ENCODE assay signal across 8 cellular contexts in genomic region chr2:100588071-100588786, GRCh38. TPM values are rescaled to one million over a fixed set of nuclear protein-coding genes. Genes with fewer than 3 reads are reported as not detected.
A peak's percentile ranks its signal among the peaks of the same experiment; 100 is the strongest.
DNase-seq lines count a peak whose midpoint lies in the region; ATAC-seq lines count a peak whose summit lies in the region.

No MANE protein-coding gene starts in this region.

- peaks cover 50% of the 10 kb centered on the region for H3K4me1 Mint-ChIP-seq in activated CD8-positive, alpha-beta memory T cell treated with anti-CD3 and anti-CD28 coated beads, Interleukin-2, amount 10 ng/mL, durations not matched to agents 7 days and 5 days

- H3K4me3 Mint-ChIP-seq in activated CD8-positive, alpha-beta memory T cell treated with anti-CD3 and anti-CD28 coated beads, Interleukin-2, amount 10 ng/mL, durations not matched to agents 7 days and 5 days, result peak overlapping the region; percentile 1

- peaks cover 9% of the 10 kb centered on the region for H3K36me3 Mint-ChIP-seq in activated CD8-positive, alpha-beta memory T cell treated with anti-CD3 and anti-CD28 coated beads, Interleukin-2, amount 10 ng/mL, durations not matched to agents 7 days and 5 days

- peaks cover 3% of the 10 kb centered on the region for H3K27me3 Mint-ChIP-seq in activated CD8-positive, alpha-beta memory T cell treated with anti-CD3 and anti-CD28 coated beads, Interleukin-2, amount 10 ng/mL, durations not matched to agents 7 days and 5 days

- peak; percentile 54 for ATAC-seq in GM18499 (IDR thresholded peaks at IDR 0.05; ENCODE audit: insufficient read depth, unreplicated experiment)
- peak; percentile 67 for ATAC-seq in HG03095 (IDR thresholded peaks at IDR 0.05; ENCODE audit: unreplicated experiment)
- peak; percentile 92 for ATAC-seq in activated CD8-positive, alpha-beta memory T cell treated with anti-CD3 and anti-CD28 coated beads, Interleukin-2, amount 10 ng/mL, durations not matched to agents 7 days and 5 days
- no peak for ATAC-seq in GM19324 (IDR thresholded peaks at IDR 0.05; ENCODE audit: low FRiP score, unreplicated experiment)
- ATAC-seq in GM19467 (IDR thresholded peaks at IDR 0.05; ENCODE audit: unreplicated experiment), result no peak

- DNase-seq in activated CD8-positive, alpha-beta memory T cell treated with anti-CD3 and anti-CD28 coated beads, Interleukin-2, amount 10 ng/mL, durations not matched to agents 7 days and 5 days, result peak; percentile 48
- DNase-seq in lung microvascular endothelial cell (ENCODE audit: low read depth in 2 of 2), result peak; percentile 18 to 86
- no peak for DNase-seq in stimulated activated CD4-positive, alpha-beta T cell treated with anti-CD3 and anti-CD28 coated beads, Interleukin-15, amount 100 ng/mL, for 24 hours
- DNase-seq in NCI-H1092 treated with DMSO at 0.1 percent for 48 hours (lab: John Stamatoyannopoulos, UW), result no peak

- peak overlapping the region; percentile 65 for H3K27ac Mint-ChIP-seq in activated CD8-positive, alpha-beta memory T cell treated with anti-CD3 and anti-CD28 coated beads, Interleukin-2, amount 10 ng/mL, durations not matched to agents 7 days and 5 days

- no peaks in the 10 kb centered on the region for H3K9me3 Mint-ChIP-seq in activated CD8-positive, alpha-beta memory T cell treated with anti-CD3 and anti-CD28 coated beads, Interleukin-2, amount 10 ng/mL, durations not matched to agents 7 days and 5 days (ENCODE audit: low read depth)

- CTCF ChIA-PET in activated CD8-positive, alpha-beta memory T cell treated with anti-CD3 and anti-CD28 coated beads, Interleukin-2, amount 10 ng/mL, durations not matched to agents 7 days and 5 days (lab: Charles Lee), result interaction anchor here (0.5 to 1.6 kb wide), 5 partner anchors 18 to 27 kb away, joined by 3 to 4 read pairs (median 3); partner anchors contain the start of gene PDCL3

RNA-seq across cellular contexts. Expression of gene PDCL3, which starts 25.4 kb away (rescaled TPM):
- total RNA-seq in activated CD8-positive, alpha-beta memory T cell treated with anti-CD3 and anti-CD28 coated beads, Interleukin-2, amount 10 ng/mL, durations not matched to agents 7 days and 5 days, result 10 to 100 TPM; 25.1 to 36.7 TPM
- 12.6 and 13.7 TPM in 2 replicates for total RNA-seq in lung microvascular endothelial cell

Comparison
In these comparisons a context has a peak if more than half of its experiments do, and no peak if none do; other contexts are left out.
1. ATAC-seq: peak in GM18499 (single experiment), HG03095 (single experiment) and activated CD8-positive, alpha-beta memory T cell treated with anti-CD3 and anti-CD28 coated beads, Interleukin-2, amount 10 ng/mL, durations not matched to agents 7 days and 5 days (single experiment); none in GM19324 (single experiment) and GM19467 (single experiment).
2. DNase-seq: peak in activated CD8-positive, alpha-beta memory T cell treated with anti-CD3 and anti-CD28 coated beads, Interleukin-2, amount 10 ng/mL, durations not matched to agents 7 days and 5 days (single experiment) and lung microvascular endothelial cell (2 of 2); none in stimulated activated CD4-positive, alpha-beta T cell treated with anti-CD3 and anti-CD28 coated beads, Interleukin-15, amount 100 ng/mL, for 24 hours (single experiment) and NCI-H1092 treated with DMSO at 0.1 percent for 48 hours (single experiment).